Comparison of ENCODE assay signal across 8 cellular contexts in genomic region chr19:54518844-54519243, GRCh38. TPM values are rescaled to one million over a fixed set of nuclear protein-coding genes. Genes with fewer than 3 reads are reported as not detected.
DNase-seq lines count a peak whose midpoint lies in the region; ATAC-seq, FAIRE-seq and TF ChIP-seq lines count a peak whose summit lies in the region.

No MANE protein-coding gene starts in this region.

- no TSS peak for BruUV-seq in GM12878 (replicated peaks; lab: Mats Ljungman, UMichigan)

- H3K79me2 ChIP-seq in DOHH2 (ENCODE audit: control insufficient read depth, low read length) (no peaks in the 10 kb centered on the region), GM12878 (ENCODE audit: control insufficient read depth, insufficient read depth, low read length) (no peaks in the 10 kb centered on the region)

- intact Hi-C loops in GM12878 (cut with micrococcal nuclease; ENCODE audit: unreplicated experiment) = loop anchor here (5.0 kb wide), 2 partner anchors 33 to 37 kb away; no protein-coding TSS in a partner anchor

- H3K9me3 ChIP-seq in DOHH2 (ENCODE audit: control insufficient read depth, insufficient read depth, low read length) = no peaks in the 10 kb centered on the region
- H3K9me3 ChIP-seq in GM12878 (replicated peaks; ENCODE audit: control insufficient read depth, insufficient read depth, low read length) = no peaks in the 10 kb centered on the region
- H3K9me3 ChIP-seq in BE2C = no peaks in the 10 kb centered on the region

- FAIRE-seq in GM12878 (lab: Jason Lieb, UNC) = peak; percentile 75

- H4K20me1 ChIP-seq in DOHH2 (ENCODE audit: control insufficient read depth, insufficient read depth, low read depth, low read length) = peaks cover 7% of the 10 kb centered on the region; the same call in 1 of the 2 replicates
- no peaks in the 10 kb centered on the region for H4K20me1 ChIP-seq in GM12878 (ENCODE audit: control insufficient read depth, insufficient read depth)

- H3K4me2 ChIP-seq in DOHH2 (ENCODE audit: low read length) = 0 out of 2 replicates have a peak overlapping the region, but pooled peaks have one; percentile 15
- peak overlapping the region; percentile 78 for H3K4me2 ChIP-seq in GM12878 (ENCODE audit: control insufficient read depth, insufficient read depth)

- SMC1A ChIA-PET in GM12878 (lab: Charles Lee; ENCODE audit: uncharacterized antibody, unreplicated experiment) = interaction anchor here (0.8 to 2.4 kb wide), 12 partner anchors 10 to 143 kb away, joined by 3 to 9 read pairs (median 3); no protein-coding TSS in a partner anchor

- peak; percentile 81 for ATAC-seq in GM12878

- no peak for TF ChIP-seq RAD21 in GM12878 (IDR thresholded peaks at IDR 0.05; ENCODE audit: insufficient read depth, low read depth, low read length)

- TF ChIP-seq CTCF in DOHH2 (IDR thresholded peaks at IDR 0.05; ENCODE audit: low read depth, low read length, poor library complexity, severe bottlenecking) (no peak), GM12878 (IDR thresholded peaks at IDR 0.05 in 2 of 3, conservative IDR thresholded peaks at IDR 0.05 in 1 of 3; ENCODE audit: control insufficient read depth in 2 of 3, extremely low read depth in 1 of 3, insufficient read depth in 1 of 3, low read depth in 3 of 3, low read length in 3 of 3) (no peak), BE2C (IDR thresholded peaks at IDR 0.05; ENCODE audit: low read depth, low read length) (no peak)

- peaks cover 61% of the 10 kb centered on the region for H3K27me3 ChIP-seq in DOHH2 (ENCODE audit: control insufficient read depth, low read length)
- peaks cover 0 to 1% of the 10 kb centered on the region in 2 experiments; a peak in 1 of 4 replicates for H3K27me3 ChIP-seq in GM12878 (replicated peaks in 1 of 2; ENCODE audit: control insufficient read depth in 2 of 2, insufficient read depth in 2 of 2, low read length in 1 of 2)
- peaks cover 52% of the 10 kb centered on the region for H3K27me3 ChIP-seq in BE2C

- H3F3A ChIP-seq in DOHH2 (ENCODE audit: control insufficient read depth, insufficient read depth) = peaks cover 4% of the 10 kb centered on the region; the same call in 1 of the 2 replicates

- H3K4me3 ChIP-seq in DOHH2 (ENCODE audit: low read length) (no peak overlapping the region), GM12878 (no peak overlapping the region), BE2C (ENCODE audit: low read depth, low read length) (no peak overlapping the region)

- H3K9me2 ChIP-seq in DOHH2 (replicated peaks; ENCODE audit: control insufficient read depth, low read length) = no peaks in the 10 kb centered on the region

- TF ChIP-seq EP300 in GM12878 (IDR thresholded peaks at IDR 0.05; ENCODE audit: borderline replicate concordance in 1 of 2, control insufficient read depth in 1 of 2, low read depth in 2 of 2, low read length in 2 of 2) = peak; percentile 54 to 71; a peak in 2 of 4 replicates

- RAD21 ChIA-PET in GM12878 (lab: Charles Lee; ENCODE audit: unreplicated experiment) = interaction anchor here (0.7 to 1.1 kb wide), 4 partner anchors 33 to 156 kb away, joined by 3 to 4 read pairs (median 4); no protein-coding TSS in a partner anchor

- POLR2A ChIA-PET in GM12878 (lab: Charles Lee) = interaction anchor here (0.7 to 1.2 kb wide), 3 partner anchors 14 to 98 kb away, joined by 3 to 4 read pairs (median 4); no protein-coding TSS in a partner anchor

- no peak for TF ChIP-seq POLR2A in GM12878 (IDR thresholded peaks at IDR 0.05; ENCODE audit: low read depth, low read length)

- CTCF ChIA-PET in GM12878 (lab: Yijun Ruan, JAX) = interaction anchor here (0.8 to 1.9 kb wide), 4 partner anchors 33 to 134 kb away, joined by 4 to 10 read pairs (median 6); no protein-coding TSS in a partner anchor

- H3K27ac ChIP-seq in DOHH2 (ENCODE audit: low read depth, low read length) (no peak overlapping the region), GM12878 (ENCODE audit: control insufficient read depth, insufficient read depth) (peak overlapping the region; percentile 60)

- WGBS in GM12878 (ENCODE audit: insufficient coverage, insufficient replicate concordance, low lambda C conversion rate, missing lambda C conversion rate) = 0% methylated on average over 5 of the region's 5 CpGs

- no peak overlapping the region for H3K9ac ChIP-seq in GM12878 (ENCODE audit: control insufficient read depth, insufficient read depth, low read length)

- H3K36me3 ChIP-seq in DOHH2 (ENCODE audit: control insufficient read depth, low read length) = no peaks in the 10 kb centered on the region
- H3K36me3 ChIP-seq in GM12878 (ENCODE audit: control insufficient read depth in 2 of 2, insufficient read depth in 2 of 2, low read length in 1 of 2) = no peaks in the 10 kb centered on the region
- H3K36me3 ChIP-seq in BE2C = no peaks in the 10 kb centered on the region

- H3K4me1 ChIP-seq in DOHH2 (ENCODE audit: control insufficient read depth, low read length) (peaks cover 38% of the 10 kb centered on the region), GM12878 (ENCODE audit: control insufficient read depth, insufficient read depth, low read length) (peaks cover 51% of the 10 kb centered on the region), BE2C (no peaks in the 10 kb centered on the region)

- no peak overlapping the region for H2AFZ ChIP-seq in GM12878 (ENCODE audit: control insufficient read depth, low read depth, low read length)

- peak; percentile 45 for DNase-seq in GM19238 (ENCODE audit: insufficient read length, low spot score)
- DNase-seq in NCI-H2196 (lab: John Stamatoyannopoulos, UW; ENCODE audit: unreplicated experiment) = peak; percentile 82
- DNase-seq in GM12878 (ENCODE audit: low read depth, low spot score) = peak; percentile 73
- no peak for DNase-seq in BE2C
- DNase-seq in occipital lobe (lab: John Stamatoyannopoulos, UW) = no peak
- DNase-seq in epidermal melanocyte (ENCODE audit: insufficient read length, low spot score) = no peak
- no peak for DNase-seq in ACHN

- in situ Hi-C loops in GM12878 (cut with MboI) = no loop called here
- in situ Hi-C loops in ACHN (cut with HindIII; ENCODE audit: low pct_ligation_motif_present, low pct_unique_long_range_greater_than_20kb, low sequenced_read_pairs) = no loop called here

RNA-seq across cellular contexts. Expression of gene LAIR2, which starts 16.2 kb away (rescaled TPM):
- total RNA-seq in GM12878 (2013; cell fraction: nucleolus; rRNA removed) = not detected in 2 replicates
- total RNA-seq in GM12878 (2014; rRNA removed) = not detected in 2 replicates
- not detected in 2 replicates for total RNA-seq in GM12878 (2014; rRNA removed; fragmentation: Illumina TruSeq; extraction: Trizol)
- not detected in 2 replicates for total RNA-seq in GM12878 (2021)
- polyA plus RNA-seq in GM12878 (2011; ENCODE audit: low read depth) = not detected
- polyA plus RNA-seq in GM12878 (2011; rRNA removed) = 0.26 TPM in 1 of 2 replicates, not detected in the other
- polyA plus RNA-seq in GM12878 (2011; cell fraction: cytosol; rRNA removed) = 0.27 and 0.40 TPM in 2 replicates
- polyA plus RNA-seq in GM12878 (2011; cell fraction: nucleus; rRNA removed) = 0.54 TPM in 1 of 2 replicates, not detected in the other
- polyA plus RNA-seq in GM12878 (2012) = 0.18 TPM in 1 of 2 replicates, not detected in the other
- not detected in 2 replicates for polyA plus RNA-seq in GM12878 (2014; fragmentation: Illumina TruSeq; extraction: Trizol)
- not detected for polyA plus RNA-seq in GM12878 (2014; fragmentation: Nextera tagmentation; extraction: Ambion mirVana)
- not detected in 2 replicates for polyA plus RNA-seq in GM12878 (2014; rRNA removed)
- not detected for polyA plus RNA-seq in GM12878 (2016; fragmentation: Nextera tagmentation; extraction: Ambion mirVana)
- not detected in 2 replicates for polyA minus RNA-seq in GM12878 (2011; rRNA and poly(A)+ RNA removed)
- not detected in 2 replicates for polyA minus RNA-seq in GM12878 (2011; cell fraction: cytosol; rRNA and poly(A)+ RNA removed)
- polyA minus RNA-seq in GM12878 (2011; cell fraction: nucleus; rRNA and poly(A)+ RNA removed) = not detected in 2 replicates
- not detected for polyA plus RNA-seq in BE2C (2012; ENCODE audit: insufficient read depth, insufficient read length, low read depth)
- total RNA-seq in occipital lobe = not detected

RNA-seq across cellular contexts. Expression of gene CDC42EP5, which starts 45.7 kb away (rescaled TPM):
- 3.9 and 7.3 TPM in 2 replicates for total RNA-seq in GM12878 (2013; cell fraction: nucleolus; rRNA removed)
- total RNA-seq in GM12878 (2014; rRNA removed) = 1.3 and 1.8 TPM in 2 replicates
- total RNA-seq in GM12878 (2014; rRNA removed; fragmentation: Illumina TruSeq; extraction: Trizol) = 1.2 TPM in 1 of 2 replicates, not detected in the other
- 1.4 and 1.5 TPM in 2 replicates for total RNA-seq in GM12878 (2021)
- polyA plus RNA-seq in GM12878 (2011; ENCODE audit: low read depth) = not detected
- polyA plus RNA-seq in GM12878 (2011; rRNA removed) = 0.40 and 0.42 TPM in 2 replicates
- polyA plus RNA-seq in GM12878 (2011; cell fraction: cytosol; rRNA removed) = 0.81 and 1.2 TPM in 2 replicates
- 0.23 and 0.99 TPM in 2 replicates for polyA plus RNA-seq in GM12878 (2011; cell fraction: nucleus; rRNA removed)
- 0.49 and 0.79 TPM in 2 replicates for polyA plus RNA-seq in GM12878 (2012)
- not detected in 2 replicates for polyA plus RNA-seq in GM12878 (2014; fragmentation: Illumina TruSeq; extraction: Trizol)
- polyA plus RNA-seq in GM12878 (2014; fragmentation: Nextera tagmentation; extraction: Ambion mirVana) = not detected
- polyA plus RNA-seq in GM12878 (2014; rRNA removed) = 1.1 and 1.4 TPM in 2 replicates
- polyA plus RNA-seq in GM12878 (2016; fragmentation: Nextera tagmentation; extraction: Ambion mirVana) = not detected
- polyA minus RNA-seq in GM12878 (2011; rRNA and poly(A)+ RNA removed) = not detected in 2 replicates
- not detected in 2 replicates for polyA minus RNA-seq in GM12878 (2011; cell fraction: cytosol; rRNA and poly(A)+ RNA removed)
- not detected in 2 replicates for polyA minus RNA-seq in GM12878 (2011; cell fraction: nucleus; rRNA and poly(A)+ RNA removed)
- polyA plus RNA-seq in BE2C (2012; ENCODE audit: insufficient read depth, insufficient read length, low read depth) = not detected
- 1.2 TPM for total RNA-seq in occipital lobe

RNA-seq across cellular contexts. Expression of gene LILRA2, which starts 54.7 kb away (rescaled TPM):
- total RNA-seq in GM12878 (2013; cell fraction: nucleolus; rRNA removed) = 2.1 and 2.4 TPM in 2 replicates
- total RNA-seq in GM12878 (2014; rRNA removed) = 0.38 and 0.51 TPM in 2 replicates
- 0.40 and 0.60 TPM in 2 replicates for total RNA-seq in GM12878 (2014; rRNA removed; fragmentation: Illumina TruSeq; extraction: Trizol)
- 1.1 and 1.5 TPM in 2 replicates for total RNA-seq in GM12878 (2021)
- polyA plus RNA-seq in GM12878 (2011; ENCODE audit: low read depth) = 0.14 TPM
- polyA plus RNA-seq in GM12878 (2011; rRNA removed) = 0.10 and 0.20 TPM in 2 replicates
- 0.18 and 0.36 TPM in 2 replicates for polyA plus RNA-seq in GM12878 (2011; cell fraction: cytosol; rRNA removed)
- 0.12 and 0.22 TPM in 2 replicates for polyA plus RNA-seq in GM12878 (2011; cell fraction: nucleus; rRNA removed)
- polyA plus RNA-seq in GM12878 (2012) = 0.73 and 0.89 TPM in 2 replicates
- polyA plus RNA-seq in GM12878 (2014; fragmentation: Illumina TruSeq; extraction: Trizol) = 0.13 and 0.91 TPM in 2 replicates
- polyA plus RNA-seq in GM12878 (2014; fragmentation: Nextera tagmentation; extraction: Ambion mirVana) = under 1 TPM; 0.16 to 0.24 TPM
- polyA plus RNA-seq in GM12878 (2014; rRNA removed) = 1.1 and 1.8 TPM in 2 replicates
- polyA plus RNA-seq in GM12878 (2016; fragmentation: Nextera tagmentation; extraction: Ambion mirVana) = under 1 TPM; 0.43 TPM
- polyA minus RNA-seq in GM12878 (2011; rRNA and poly(A)+ RNA removed) = 0.36 TPM in 1 of 2 replicates, not detected in the other
- not detected in 2 replicates for polyA minus RNA-seq in GM12878 (2011; cell fraction: cytosol; rRNA and poly(A)+ RNA removed)
- polyA minus RNA-seq in GM12878 (2011; cell fraction: nucleus; rRNA and poly(A)+ RNA removed) = 0.24 TPM in 1 of 2 replicates, not detected in the other
- polyA plus RNA-seq in BE2C (2012; ENCODE audit: insufficient read depth, insufficient read length, low read depth) = not detected
- 0.94 TPM for total RNA-seq in occipital lobe

RNA-seq across cellular contexts. Expression of gene LENG9, which starts 55.3 kb away (rescaled TPM):
- 3.4 and 4.5 TPM in 2 replicates for total RNA-seq in GM12878 (2013; cell fraction: nucleolus; rRNA removed)
- total RNA-seq in GM12878 (2014; rRNA removed) (2.9 and 4.0 TPM in 2 replicates), GM12878 (2014; rRNA removed; fragmentation: Illumina TruSeq; extraction: Trizol) (0.76 and 0.78 TPM in 2 replicates), GM12878 (2021) (2.5 and 3.5 TPM in 2 replicates), occipital lobe (5.9 TPM)
- polyA plus RNA-seq in GM12878 (2011; ENCODE audit: low read depth) = 0.26 TPM
- polyA plus RNA-seq in GM12878 (2011; rRNA removed) (0.09 and 0.20 TPM in 2 replicates), GM12878 (2014; fragmentation: Illumina TruSeq; extraction: Trizol) (0.11 and 0.46 TPM in 2 replicates), GM12878 (2014; fragmentation: Nextera tagmentation; extraction: Ambion mirVana) (1 to 10 TPM in 1 of 2 experiments, under 1 TPM in 1; 0.18 to 1.7 TPM), GM12878 (2014; rRNA removed) (2.1 and 2.7 TPM in 2 replicates), GM12878 (2016; fragmentation: Nextera tagmentation; extraction: Ambion mirVana) (under 1 TPM in 1 of 2 experiments, not detected in 1; 0.09 TPM)
- 0.27 and 0.55 TPM in 2 replicates for polyA plus RNA-seq in GM12878 (2011; cell fraction: cytosol; rRNA removed)
- polyA plus RNA-seq in GM12878 (2011; cell fraction: nucleus; rRNA removed) = 0.67 and 0.78 TPM in 2 replicates
- polyA plus RNA-seq in GM12878 (2012) = 1.1 and 1.8 TPM in 2 replicates
- polyA minus RNA-seq in GM12878 (2011; rRNA and poly(A)+ RNA removed) = 0.22 and 1.8 TPM in 2 replicates
- 1.2 and 1.7 TPM in 2 replicates for polyA minus RNA-seq in GM12878 (2011; cell fraction: cytosol; rRNA and poly(A)+ RNA removed)
- polyA minus RNA-seq in GM12878 (2011; cell fraction: nucleus; rRNA and poly(A)+ RNA removed) = 2.8 and 3.3 TPM in 2 replicates
- 6.1 TPM for polyA plus RNA-seq in BE2C (2012; ENCODE audit: insufficient read depth, insufficient read length, low read depth)

Comparison
In these comparisons a context has a peak if more than half of its experiments do, and no peak if none do; other contexts are left out.
1. DNase-seq: peak in GM19238 (single experiment), NCI-H2196 (single experiment) and GM12878 (single experiment); none in BE2C (single experiment), occipital lobe (single experiment), epidermal melanocyte (single experiment) and ACHN (single experiment).